ENCODE assay signal across 10 cellular contexts in genomic region chr11:4994551-4994950, GRCh38. TPM values are rescaled to one million over a fixed set of nuclear protein-coding genes. Genes with fewer than 3 reads are reported as not detected.
"Had no signal": no experiment of that assay in that cellular context is flagged by ENCODE, and none has a peak within 500 bp of the region (broad histone marks: within the 10 kb centered on the region; RNA-seq: fewer than 3 reads in every experiment).

A gene with protein sequence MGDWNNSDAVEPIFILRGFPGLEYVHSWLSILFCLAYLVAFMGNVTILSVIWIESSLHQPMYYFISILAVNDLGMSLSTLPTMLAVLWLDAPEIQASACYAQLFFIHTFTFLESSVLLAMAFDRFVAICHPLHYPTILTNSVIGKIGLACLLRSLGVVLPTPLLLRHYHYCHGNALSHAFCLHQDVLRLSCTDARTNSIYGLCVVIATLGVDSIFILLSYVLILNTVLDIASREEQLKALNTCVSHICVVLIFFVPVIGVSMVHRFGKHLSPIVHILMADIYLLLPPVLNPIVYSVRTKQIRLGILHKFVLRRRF (plus strand): TSS chr11:4994851. CDS start chr11:4998983, 4,132 bp downstream.

- H3K4me1 Mint-ChIP-seq: IgD-negative memory B cell had no signal

- H3K4me3 ChIP-seq: HAP-1 had no signal

- ATAC-seq: HCT116, HepG2 had no signal

- DNase-seq: GOT3, H7, HFFc6 had no signal

- H3K27ac Mint-ChIP-seq: HFFc6, IgD-negative memory B cell had no signal

- H3K36me3 ChIP-seq: HAP-1 had no signal

- H3K4me3 Mint-ChIP-seq: HFFc6, IgD-negative memory B cell had no signal

- H3K36me3 Mint-ChIP-seq: IgD-negative memory B cell had no signal

- H3K9me3 ChIP-seq: HAP-1 had no signal

- H3K4me1 ChIP-seq: HAP-1 had no signal

- H3K27ac ChIP-seq: HL-60 had no signal

- H3K9me3 Mint-ChIP-seq: IgD-negative memory B cell had no signal

RNA-seq across cellular contexts. Expression of the gene that starts here (rescaled TPM):
- total RNA-seq: H4, H7, HepG2, HFFc6, HT1080 had no signal
- polyA plus RNA-seq: HepG2, IgD-negative memory B cell had no signal
